In the genomic region with DNA sequence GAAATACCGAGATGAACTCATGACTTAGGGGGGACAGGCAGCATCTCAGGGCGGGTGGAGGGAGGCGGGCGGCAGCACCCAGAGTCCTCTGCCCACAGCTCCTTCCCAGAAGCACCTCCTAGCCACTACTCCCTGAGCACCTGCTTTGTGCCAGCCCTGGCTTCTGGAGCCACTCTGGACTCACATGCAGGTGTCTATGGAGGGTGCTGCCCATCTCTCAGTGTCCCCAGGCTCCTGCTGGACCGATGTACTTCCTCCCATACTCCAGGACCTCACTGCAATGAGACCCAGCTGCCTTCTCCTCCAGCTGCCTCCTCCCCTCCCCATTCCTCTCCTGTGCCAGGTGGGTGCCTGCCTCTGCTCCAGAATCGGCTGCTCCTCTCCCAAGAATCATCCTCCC, we compare ENCODE assay signal across 28 cellular contexts. TPM values are rescaled to one million over a fixed set of nuclear protein-coding genes. Genes with fewer than 3 reads are reported as not detected.
A peak's percentile ranks its signal among the peaks of the same experiment; 100 is the strongest.
DNase-seq lines count a peak whose midpoint lies in the region; ATAC-seq and TF ChIP-seq lines count a peak whose summit lies in the region.
"Had no signal": no experiment of that assay in that cellular context is flagged by ENCODE, and none has a peak within 500 bp of the region (broad histone marks: within the 10 kb centered on the region; RNA-seq: fewer than 3 reads in every experiment).

No MANE protein-coding gene starts in this region.

- H3K27ac ChIP-seq in neuronal stem cell (replicated peaks; ENCODE audit: low read length) (no peak overlapping the region), sigmoid colon (no peak overlapping the region), upper lobe of left lung (no peak overlapping the region)
- H3K27ac ChIP-seq: A549; BLaER1 treated with 17β-estradiol and CSF1 and Interleukin-3, amounts not matched to agents 10 nM and 100 nM; GM23248; SJSA1 had no signal

- no peak overlapping the region for H4K91ac ChIP-seq in neuronal stem cell (ENCODE audit: low read depth, low read length, poor library complexity)

- no peak for ATAC-seq in upper lobe of left lung (ENCODE audit: low FRiP score in 2 of 2)
- ATAC-seq in GM21423 (IDR thresholded peaks at IDR 0.05; ENCODE audit: unreplicated experiment): no peak
- ATAC-seq: A549, Right ventricle myocardium inferior had no signal

- peak overlapping the region; percentile 27 for H2BK5ac ChIP-seq in neuronal stem cell (ENCODE audit: low read length)

- H3K4me1 Mint-ChIP-seq in CD14-positive monocyte: no peaks in the 10 kb centered on the region
- H3K4me1 Mint-ChIP-seq in chondrocyte (ENCODE audit: low read depth): no peaks in the 10 kb centered on the region
- H3K4me1 Mint-ChIP-seq: CD4-positive, alpha-beta memory T cell had no signal

- H3K27ac Mint-ChIP-seq in CD14-positive monocyte: no peak overlapping the region
- H3K27ac Mint-ChIP-seq in chondrocyte (ENCODE audit: unreplicated experiment): no peak overlapping the region
- H3K27ac Mint-ChIP-seq: CD4-positive, alpha-beta memory T cell; H9 had no signal

- H3K4ac ChIP-seq in neuronal stem cell (ENCODE audit: low read length): no peak overlapping the region

- no peaks in the 10 kb centered on the region for H3K36me3 Mint-ChIP-seq in CD14-positive monocyte
- H3K36me3 Mint-ChIP-seq in chondrocyte (ENCODE audit: low read depth): no peaks in the 10 kb centered on the region
- H3K36me3 Mint-ChIP-seq: CD4-positive, alpha-beta memory T cell had no signal

- H3K23ac ChIP-seq in neuronal stem cell (ENCODE audit: low read depth, low read length, poor library complexity): peak overlapping the region; percentile 2

- no peak for TF ChIP-seq CTCF in CD14-positive monocyte (IDR thresholded peaks at IDR 0.05)
- no peak for TF ChIP-seq CTCF in chondrocyte (IDR thresholded peaks at IDR 0.05)
- TF ChIP-seq CTCF in sigmoid colon (IDR thresholded peaks at IDR 0.05): no peak
- TF ChIP-seq CTCF in upper lobe of left lung (IDR thresholded peaks at IDR 0.05): no peak

- H3K27me3 ChIP-seq in neuronal stem cell (ENCODE audit: control insufficient read depth in 3 of 3, insufficient read depth in 3 of 3, low read depth in 1 of 3, low read length in 3 of 3): peaks cover 0 to 4% (median 0%) of the 10 kb centered on the region in 3 experiments
- peaks cover 0 to 8% (median 0%) of the 10 kb centered on the region in 3 donors for H3K27me3 ChIP-seq in sigmoid colon
- H3K27me3 ChIP-seq in upper lobe of left lung: no peaks in the 10 kb centered on the region
- H3K27me3 ChIP-seq: BLaER1 treated with 17β-estradiol and CSF1 and Interleukin-3, amounts not matched to agents 10 nM and 100 nM had no signal

- peak overlapping the region; percentile 49 for H2AK5ac ChIP-seq in neuronal stem cell (ENCODE audit: low read depth, low read length)

- H3K9ac ChIP-seq in neuronal stem cell (ENCODE audit: low read depth, low read length, poor library complexity): peak overlapping the region; percentile 2
- H3K9ac ChIP-seq: BLaER1 treated with 17β-estradiol and CSF1 and Interleukin-3, amounts not matched to agents 10 nM and 100 nM; GM23248 had no signal

- H3K27me3 Mint-ChIP-seq in CD14-positive monocyte (ENCODE audit: low read depth in 3 of 3) (peaks cover 0 to 2% (median 1%) of the 10 kb centered on the region in 3 donors), chondrocyte (ENCODE audit: low read depth) (peaks cover 32% of the 10 kb centered on the region)

- peak overlapping the region; percentile 40 for H3K18ac ChIP-seq in neuronal stem cell (ENCODE audit: low read length)

- H4K8ac ChIP-seq in neuronal stem cell (ENCODE audit: low read depth, low read length): no peak overlapping the region

- no peak overlapping the region for H2BK12ac ChIP-seq in neuronal stem cell (ENCODE audit: low read length)

- H2AFZ ChIP-seq in neuronal stem cell (ENCODE audit: low read length): no peak overlapping the region
- H2AFZ ChIP-seq: GM23248 had no signal

- no peak for TF ChIP-seq POLR2A in sigmoid colon (IDR thresholded peaks at IDR 0.05)
- TF ChIP-seq POLR2A in upper lobe of left lung (IDR thresholded peaks at IDR 0.05): no peak

- no peak overlapping the region for H3K4me3 ChIP-seq in neuronal stem cell (ENCODE audit: low read length in 2 of 2)
- H3K4me3 ChIP-seq in sigmoid colon: no peak overlapping the region
- no peak overlapping the region for H3K4me3 ChIP-seq in upper lobe of left lung
- H3K4me3 ChIP-seq: A549; BLaER1 treated with 17β-estradiol and CSF1 and Interleukin-3, amounts not matched to agents 10 nM and 100 nM; GM23248; SJSA1 had no signal

- WGBS in neuronal stem cell (ENCODE audit: extremely low coverage in 2 of 2, insufficient read length in 2 of 2, insufficient replicate concordance in 1 of 2), 2 donors: no CpG with 5 or more reads among the region's 6 CpGs
- WGBS in sigmoid colon, 2 donors: 81 to 82% methylated on average over 6 of the region's 6 CpGs
- WGBS in upper lobe of left lung, 2 donors: 69 to 77% methylated on average over 5 to 6 of the region's 6 CpGs

- H3K14ac ChIP-seq in neuronal stem cell (ENCODE audit: low read length): no peak overlapping the region

- peaks cover 3% of the 10 kb centered on the region for H3K79me1 ChIP-seq in neuronal stem cell (ENCODE audit: low read depth, low read length)

- H2BK120ac ChIP-seq in neuronal stem cell (ENCODE audit: low read depth, low read length): no peak overlapping the region

- H3K4me2 ChIP-seq in neuronal stem cell (ENCODE audit: insufficient read depth, low read length, poor library complexity, severe bottlenecking): no peak overlapping the region
- H3K4me2 ChIP-seq: A549; BLaER1 treated with 17β-estradiol and CSF1 and Interleukin-3, amounts not matched to agents 10 nM and 100 nM had no signal

- H3K4me3 Mint-ChIP-seq in CD14-positive monocyte: no peak overlapping the region
- H3K4me3 Mint-ChIP-seq in chondrocyte (ENCODE audit: unreplicated experiment): no peak overlapping the region
- H3K4me3 Mint-ChIP-seq: CD4-positive, alpha-beta memory T cell; H9 had no signal

- H3K9me3 ChIP-seq in neuronal stem cell (replicated peaks in 1 of 2; ENCODE audit: control insufficient read depth in 2 of 2, insufficient read depth in 1 of 2, low read depth in 1 of 2, low read length in 2 of 2): peaks cover 0 to 12% of the 10 kb centered on the region in 2 donors
- H3K9me3 ChIP-seq in sigmoid colon: no peaks in the 10 kb centered on the region
- H3K9me3 ChIP-seq in upper lobe of left lung: no peaks in the 10 kb centered on the region
- H3K9me3 ChIP-seq: A549, SJSA1 had no signal

- DNase-seq in CD14-positive monocyte (ENCODE audit: low spot score): peak; percentile 36
- DNase-seq in chondrocyte (ENCODE audit: low spot score): peak; percentile 62
- DNase-seq in neuronal stem cell (ENCODE audit: low spot score): no peak
- peak; percentile 32 for DNase-seq in sigmoid colon
- no peak for DNase-seq in upper lobe of left lung
- no peak for DNase-seq in NCI-H1105 treated with DMSO at 0.1 percent for 48 hours (lab: John Stamatoyannopoulos, UW)
- DNase-seq: AML-193; CD4-positive, alpha-beta memory T cell; COR-L47; DMS53; GM23248; H9; KBM-7; MV-4-11; NCI-H1105; NCI-H146; NCI-H2029; NCI-H446; NCI-H524 treated with DMSO at 0.1 percent for 48 hours; NCI-H774 had no signal

- intact Hi-C loops in CD14-positive monocyte (cut with micrococcal nuclease) (no loop called here), sigmoid colon (cut with DNase I) (no loop called here)

- H3K36me3 ChIP-seq in neuronal stem cell (replicated peaks in 1 of 2; ENCODE audit: control insufficient read depth in 2 of 2, insufficient read depth in 2 of 2, low read length in 2 of 2) (peaks cover 0 to 5% of the 10 kb centered on the region in 2 donors), sigmoid colon (no peaks in the 10 kb centered on the region), upper lobe of left lung (no peaks in the 10 kb centered on the region)
- H3K36me3 ChIP-seq: BLaER1 treated with 17β-estradiol and CSF1 and Interleukin-3, amounts not matched to agents 10 nM and 100 nM; SJSA1 had no signal

- peaks cover 0 to 2% of the 10 kb centered on the region in 2 donors for H3K4me1 ChIP-seq in neuronal stem cell (ENCODE audit: control insufficient read depth in 2 of 2, insufficient read depth in 1 of 2, low read depth in 1 of 2, low read length in 2 of 2)
- no peaks in the 10 kb centered on the region for H3K4me1 ChIP-seq in sigmoid colon
- no peaks in the 10 kb centered on the region for H3K4me1 ChIP-seq in upper lobe of left lung
- H3K4me1 ChIP-seq: A549; BLaER1 treated with 17β-estradiol and CSF1 and Interleukin-3, amounts not matched to agents 10 nM and 100 nM; SJSA1 had no signal

- peaks cover 10 to 32% (median 14%) of the 10 kb centered on the region in 7 donors for H3K9me3 Mint-ChIP-seq in CD14-positive monocyte
- no peaks in the 10 kb centered on the region for H3K9me3 Mint-ChIP-seq in chondrocyte (ENCODE audit: low read depth)
- H3K9me3 Mint-ChIP-seq: CD4-positive, alpha-beta memory T cell had no signal

- TF ChIP-seq EP300 in sigmoid colon (IDR thresholded peaks at IDR 0.05): no peak
- no peak for TF ChIP-seq EP300 in upper lobe of left lung (IDR thresholded peaks at IDR 0.05)

- no peak overlapping the region for H2BK15ac ChIP-seq in neuronal stem cell (ENCODE audit: low read length)

RNA-seq across cellular contexts. Expression of gene OTOS, which starts 22.1 kb away (rescaled TPM):
- not detected for polyA plus RNA-seq in CD14-positive monocyte
- total RNA-seq in chondrocyte: not detected in 3 replicates
- polyA plus RNA-seq in neuronal stem cell (2013, experiment 1 of 2): 0.08 TPM
- polyA plus RNA-seq in neuronal stem cell (2013, experiment 2 of 2): not detected
- total RNA-seq in sigmoid colon: not detected
- not detected for polyA plus RNA-seq in sigmoid colon
- total RNA-seq in upper lobe of left lung: not detected
- total RNA-seq: CD4-positive, alpha-beta memory T cell; G401; GM23248; H9; LHCN-M2; MCF 10A; Right ventricle myocardium inferior; SJSA1 had no signal
- polyA plus RNA-seq: A549; CD4-positive, alpha-beta memory T cell; GM23248 had no signal

RNA-seq across cellular contexts. Expression of gene COPS9, which starts 26.4 kb away (rescaled TPM):
- polyA plus RNA-seq in CD14-positive monocyte (100 to 1,000 TPM; 268 to 300 TPM), sigmoid colon (100 to 1,000 TPM; 238 to 458 (median 422) TPM)
- total RNA-seq in chondrocyte (139 to 162 TPM (median 140 TPM) in 3 replicates), sigmoid colon (100 to 1,000 TPM; 235 to 376 (median 317) TPM), upper lobe of left lung (100 to 1,000 TPM in 5 of 6 donors, 10 to 100 TPM in 1; 97.2 to 141 (median 129) TPM)
- 234 TPM for polyA plus RNA-seq in neuronal stem cell (2013, experiment 1 of 2)
- 225 TPM for polyA plus RNA-seq in neuronal stem cell (2013, experiment 2 of 2)

Comparison
In these comparisons a context has a peak if more than half of its experiments do, and no peak if none do; other contexts are left out.
1. DNase-seq: peak in CD14-positive monocyte (single experiment), chondrocyte (single experiment) and sigmoid colon (single experiment); none in neuronal stem cell (single experiment), upper lobe of left lung (0 of 2) and NCI-H1105 treated with DMSO at 0.1 percent for 48 hours (single experiment).